Comparison of ENCODE assay signal across 14 cellular contexts in the genomic region with DNA sequence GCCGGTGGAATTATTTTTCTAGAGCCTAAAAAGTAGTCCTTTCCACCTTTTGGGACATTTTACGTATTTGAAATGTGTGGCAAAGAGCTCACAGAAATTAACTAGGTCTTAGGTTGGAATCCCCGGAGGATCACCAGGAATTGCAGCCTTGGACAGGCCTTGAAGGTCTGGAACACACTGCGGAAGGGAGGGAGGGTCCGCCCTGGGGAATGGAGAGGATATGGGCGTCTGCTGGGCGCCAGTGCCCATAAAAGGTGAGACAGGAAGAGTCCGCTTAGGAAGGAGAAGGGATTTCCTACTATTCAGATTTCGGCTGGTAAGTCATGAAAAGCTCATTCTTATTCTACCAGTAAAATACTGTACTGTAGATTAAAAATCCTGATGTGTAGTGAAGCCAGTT.
DNase-seq lines count a peak whose midpoint lies in the region; ATAC-seq and TF ChIP-seq lines count a peak whose summit lies in the region.
"Had no signal": no experiment of that assay in that cellular context is flagged by ENCODE, and none has a peak within 500 bp of the region (broad histone marks: within the 10 kb centered on the region; RNA-seq: fewer than 3 reads in every experiment).

No MANE protein-coding gene starts in this region.

- H3K4me1 Mint-ChIP-seq in osteocyte (ENCODE audit: unreplicated experiment) = peaks cover 78% of the 10 kb centered on the region

- H3K27ac ChIP-seq in gastroesophageal sphincter = peak overlapping the region in 3 of 4 donors; percentile 86 to 95 (median 88)

- no peak for TF ChIP-seq CTCF in gastroesophageal sphincter (IDR thresholded peaks at IDR 0.05)
- no peak for TF ChIP-seq CTCF in osteocyte (IDR thresholded peaks at IDR 0.05)

- H3K9me3 Mint-ChIP-seq in osteocyte (ENCODE audit: unreplicated experiment) = no peaks in the 10 kb centered on the region

- no peak overlapping the region for H3K4me3 ChIP-seq in gastroesophageal sphincter
- H3K4me3 ChIP-seq: body of pancreas had no signal

- peak overlapping the region; percentile 72 for H3K27ac Mint-ChIP-seq in osteocyte (ENCODE audit: unreplicated experiment)

- ATAC-seq in HG02759 (IDR thresholded peaks at IDR 0.05; ENCODE audit: unreplicated experiment) = peak; percentile 17
- peak; percentile 19 for ATAC-seq in gastroesophageal sphincter
- ATAC-seq in HG02870 (IDR thresholded peaks at IDR 0.05; ENCODE audit: unreplicated experiment) = no peak
- ATAC-seq in GM19455 (IDR thresholded peaks at IDR 0.05; ENCODE audit: unreplicated experiment) = no peak
- ATAC-seq: body of pancreas; sciatic nerve; stimulated activated naive CD8-positive, alpha-beta T cell treated with anti-CD3 and anti-CD28 coated beads, Interleukin-15, Interleukin-2, amounts not matched to agents 100 U/mL and 50 U/mL, for 24 hours had no signal

- no peaks in the 10 kb centered on the region for H3K27me3 Mint-ChIP-seq in osteocyte (ENCODE audit: unreplicated experiment)

- TF ChIP-seq EP300 in gastroesophageal sphincter (IDR thresholded peaks at IDR 0.05) = no peak

- H3K4me3 Mint-ChIP-seq in osteocyte (ENCODE audit: unreplicated experiment) = no peak overlapping the region

- H3K36me3 ChIP-seq in gastroesophageal sphincter = peaks cover 0 to 9% of the 10 kb centered on the region in 2 donors

- peaks cover 61% of the 10 kb centered on the region for H3K36me3 Mint-ChIP-seq in osteocyte (ENCODE audit: unreplicated experiment)

- 72 to 86% methylated on average over 9 of the region's 9 CpGs for WGBS in gastroesophageal sphincter (ENCODE audit: low coverage in 1 of 2), 2 donors

- no peaks in the 10 kb centered on the region for H3K9me3 ChIP-seq in gastroesophageal sphincter
- H3K9me3 ChIP-seq: body of pancreas had no signal

- no peaks in the 10 kb centered on the region for H3K27me3 ChIP-seq in gastroesophageal sphincter
- H3K27me3 ChIP-seq: body of pancreas had no signal

- in situ Hi-C loops in ACHN (cut with HindIII; ENCODE audit: low pct_ligation_motif_present, low pct_unique_long_range_greater_than_20kb, low sequenced_read_pairs) = no loop called here

- no peak for TF ChIP-seq POLR2A in gastroesophageal sphincter (IDR thresholded peaks at IDR 0.05)

- peak; percentile 84 for DNase-seq in ACHN
- DNase-seq in osteocyte (ENCODE audit: extremely low spot score, unreplicated experiment) = no peak
- no peak for DNase-seq in CD1c-positive myeloid dendritic cell (ENCODE audit: extremely low spot score)
- no peak for DNase-seq in HCEC 1CT
- DNase-seq: activated gamma-delta T cell treated with Interleukin-2 at 50 U/mL for 16 hours; body of pancreas; effector memory CD4-positive, alpha-beta T cell; NK-92 treated with Interleukin-12 subunit alpha and Interleukin-12 subunit beta, amount 100 ng/mL, for 24 hours; stimulated activated naive CD8-positive, alpha-beta T cell treated with anti-CD3 and anti-CD28 coated beads, Interleukin-15, Interleukin-2, amounts not matched to agents 100 U/mL and 50 U/mL, for 24 hours had no signal

- H3K4me1 ChIP-seq in gastroesophageal sphincter = peaks cover 10 to 92% (median 20%) of the 10 kb centered on the region in 3 donors
- H3K4me1 ChIP-seq: body of pancreas had no signal

Comparison
In these comparisons a context has a peak if more than half of its experiments do, and no peak if none do; other contexts are left out.
1. ATAC-seq: peak in HG02759 (single experiment) and gastroesophageal sphincter (single experiment); none in HG02870 (single experiment) and GM19455 (single experiment).